In genomic region chr5:8829322-8830029, GRCh38 we compare ENCODE assay signal across 11 cellular contexts.
DNase-seq lines count a peak whose midpoint lies in the region; ATAC-seq, FAIRE-seq and TF ChIP-seq lines count a peak whose summit lies in the region.
"Had no signal": no experiment of that assay in that cellular context is flagged by ENCODE, and none has a peak within 500 bp of the region (broad histone marks: within the 10 kb centered on the region; RNA-seq: fewer than 3 reads in every experiment).

No MANE protein-coding gene starts in this region.

- TF ChIP-seq POLR2A in upper lobe of left lung (IDR thresholded peaks at IDR 0.05) = no peak

- H4K20me1 ChIP-seq in astrocyte (ENCODE audit: insufficient read depth, low read length) = no peaks in the 10 kb centered on the region

- peak overlapping the region; percentile 35 for H2AFZ ChIP-seq in astrocyte (ENCODE audit: low read depth, low read length)
- H2AFZ ChIP-seq: neural progenitor cell had no signal

- H3K9me3 Mint-ChIP-seq in astrocyte (ENCODE audit: unreplicated experiment) = peaks cover 7% of the 10 kb centered on the region

- H3K4me2 ChIP-seq in astrocyte (ENCODE audit: low read length) = peak overlapping the region; percentile 71
- H3K4me2 ChIP-seq: neural progenitor cell had no signal

- TF ChIP-seq CTCF in astrocyte (IDR thresholded peaks at IDR 0.05; ENCODE audit: insufficient read depth, low read depth, low read length) = no peak
- no peak for TF ChIP-seq CTCF in upper lobe of left lung (IDR thresholded peaks at IDR 0.05)

- peak overlapping the region; percentile 63 for H3K9ac ChIP-seq in astrocyte (ENCODE audit: low read length)
- H3K9ac ChIP-seq: neural progenitor cell had no signal

- intact Hi-C loops in right cardiac atrium (cut with DNase I) = no loop called here

- peaks cover 26% of the 10 kb centered on the region for H3K4me1 ChIP-seq in astrocyte (ENCODE audit: insufficient read depth, low read length)
- peaks cover 2% of the 10 kb centered on the region for H3K4me1 ChIP-seq in right cardiac atrium (ENCODE audit: control insufficient read depth, insufficient read depth, low read length)
- no peaks in the 10 kb centered on the region for H3K4me1 ChIP-seq in upper lobe of left lung

- DNase-seq in HS-27A (ENCODE audit: low read depth) = peak; percentile 96
- DNase-seq in astrocyte (ENCODE audit: low read depth) = peak; percentile 99
- DNase-seq in right cardiac atrium = no peak
- DNase-seq in upper lobe of left lung = no peak
- no peak for DNase-seq in DMS79 (lab: John Stamatoyannopoulos, UW)
- DNase-seq in DMS 273 treated with DMSO at 0.1 percent for 48 hours (lab: John Stamatoyannopoulos, UW) = no peak
- DNase-seq: activated T-cell treated with anti-CD3 and anti-CD28 coated beads, Interleukin-2, amount 50 U/mL, for 72 hours; erythroblast; T-helper 9 cell had no signal

- no peak overlapping the region for H3K4me3 ChIP-seq in astrocyte (ENCODE audit: insufficient read depth, low read depth, low read length)
- no peak overlapping the region for H3K4me3 ChIP-seq in right cardiac atrium (ENCODE audit: low read length)
- H3K4me3 ChIP-seq in upper lobe of left lung = no peak overlapping the region
- H3K4me3 ChIP-seq: neural progenitor cell had no signal

- peak; percentile 99 for FAIRE-seq in astrocyte (lab: Jason Lieb, UNC)

- no peak for TF ChIP-seq EP300 in upper lobe of left lung (IDR thresholded peaks at IDR 0.05)

- H3K27me3 ChIP-seq in astrocyte (ENCODE audit: insufficient read depth, low read length) = no peaks in the 10 kb centered on the region
- H3K27me3 ChIP-seq in right cardiac atrium (ENCODE audit: control insufficient read depth, insufficient read depth) = no peaks in the 10 kb centered on the region
- H3K27me3 ChIP-seq in upper lobe of left lung = no peaks in the 10 kb centered on the region
- H3K27me3 ChIP-seq: neural progenitor cell had no signal

- ATAC-seq in right cardiac atrium (peak; percentile 55 to 90), upper lobe of left lung (ENCODE audit: low FRiP score in 2 of 2) (peak; percentile 55 to 75), GM19023 (IDR thresholded peaks at IDR 0.05; ENCODE audit: unreplicated experiment) (no peak)
- ATAC-seq: activated T-cell treated with anti-CD3 and anti-CD28 coated beads, Interleukin-2, amount 50 U/mL, for 72 hours had no signal

- no peaks in the 10 kb centered on the region for H3K27me3 Mint-ChIP-seq in astrocyte (ENCODE audit: low read depth, unreplicated experiment)

- no peaks in the 10 kb centered on the region for H3K9me3 ChIP-seq in astrocyte (ENCODE audit: insufficient read depth, low read depth, low read length)
- H3K9me3 ChIP-seq in right cardiac atrium (ENCODE audit: control insufficient read depth, low read length) = peaks cover 9% of the 10 kb centered on the region
- H3K9me3 ChIP-seq in upper lobe of left lung = no peaks in the 10 kb centered on the region

- no peaks in the 10 kb centered on the region for H3K36me3 ChIP-seq in astrocyte (ENCODE audit: insufficient read depth, low read length)
- no peaks in the 10 kb centered on the region for H3K36me3 ChIP-seq in upper lobe of left lung
- H3K36me3 ChIP-seq: neural progenitor cell had no signal

- H3K79me2 ChIP-seq in astrocyte (ENCODE audit: insufficient read depth, low read length) = no peaks in the 10 kb centered on the region

- peaks cover 58% of the 10 kb centered on the region for H3K4me1 Mint-ChIP-seq in astrocyte (ENCODE audit: low read depth, unreplicated experiment)

- peaks cover 4% of the 10 kb centered on the region for H3K36me3 Mint-ChIP-seq in astrocyte (ENCODE audit: low read depth, unreplicated experiment)
- H3K36me3 Mint-ChIP-seq: neural progenitor cell had no signal

- peak overlapping the region; percentile 99 for H3K27ac Mint-ChIP-seq in astrocyte (ENCODE audit: unreplicated experiment)
- H3K27ac Mint-ChIP-seq: activated T-cell treated with anti-CD3 and anti-CD28 coated beads, Interleukin-2, amount 50 U/mL, for 72 hours; neural progenitor cell had no signal

- H3K27ac ChIP-seq in astrocyte (ENCODE audit: low read depth, low read length) = peak overlapping the region; percentile 88
- H3K27ac ChIP-seq in right cardiac atrium (ENCODE audit: low read length) = peak overlapping the region; percentile 51
- peak overlapping the region in 2 of 4 donors; percentile 23 to 50 for H3K27ac ChIP-seq in upper lobe of left lung
- H3K27ac ChIP-seq: neural progenitor cell had no signal

- H3K4me3 Mint-ChIP-seq in astrocyte (ENCODE audit: unreplicated experiment) = no peak overlapping the region
- H3K4me3 Mint-ChIP-seq: activated T-cell treated with anti-CD3 and anti-CD28 coated beads, Interleukin-2, amount 50 U/mL, for 72 hours; neural progenitor cell had no signal

Comparison
In these comparisons a context has a peak if more than half of its experiments do, and no peak if none do; other contexts are left out.
1. DNase-seq: peak in HS-27A (single experiment) and astrocyte (single experiment); none in right cardiac atrium (0 of 3), upper lobe of left lung (0 of 2), DMS79 (single experiment) and DMS 273 treated with DMSO at 0.1 percent for 48 hours (single experiment).